ENCODE assay signal across 1 cellular context in the genomic region with DNA sequence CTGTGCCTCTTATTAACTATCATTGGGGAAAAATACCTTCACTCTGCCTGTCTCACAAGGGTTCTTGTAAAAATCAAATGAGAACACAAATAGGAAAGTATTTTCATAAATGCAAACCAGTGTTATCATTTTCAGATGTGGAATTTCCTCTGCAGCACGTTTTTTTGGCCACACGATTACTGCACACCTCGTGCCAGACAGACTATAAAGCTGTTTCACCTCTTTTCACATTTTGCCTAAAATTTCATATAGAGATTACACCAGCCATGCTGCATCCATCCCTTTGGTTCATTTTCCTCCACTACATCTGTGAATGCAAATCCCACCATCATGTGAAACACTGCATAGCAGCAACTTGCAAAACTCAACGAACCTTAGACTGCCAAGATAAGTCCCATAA.
TF ChIP-seq lines count a peak whose summit lies in the region.

No MANE protein-coding gene starts in this region.

TF ChIP-seq in WTC11, 78 proteins besides CTCF, POLR2A, EP300 and RAD21 (continued from another document):
- TF ChIP-seq, protein P1, sequence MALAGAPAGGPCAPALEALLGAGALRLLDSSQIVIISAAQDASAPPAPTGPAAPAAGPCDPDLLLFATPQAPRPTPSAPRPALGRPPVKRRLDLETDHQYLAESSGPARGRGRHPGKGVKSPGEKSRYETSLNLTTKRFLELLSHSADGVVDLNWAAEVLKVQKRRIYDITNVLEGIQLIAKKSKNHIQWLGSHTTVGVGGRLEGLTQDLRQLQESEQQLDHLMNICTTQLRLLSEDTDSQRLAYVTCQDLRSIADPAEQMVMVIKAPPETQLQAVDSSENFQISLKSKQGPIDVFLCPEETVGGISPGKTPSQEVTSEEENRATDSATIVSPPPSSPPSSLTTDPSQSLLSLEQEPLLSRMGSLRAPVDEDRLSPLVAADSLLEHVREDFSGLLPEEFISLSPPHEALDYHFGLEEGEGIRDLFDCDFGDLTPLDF (CRISPR knock-in tag; IDR thresholded peaks at IDR 0.05): no peak
- TF ChIP-seq NR3C1 (CRISPR knock-in tag; conservative IDR thresholded peaks at IDR 0.05; ENCODE audit: low read depth): no peak
- TF ChIP-seq GRHL2 (CRISPR knock-in tag; IDR thresholded peaks at IDR 0.05; ENCODE audit: insufficient replicate concordance, severe bottlenecking): no peak
- no peak for TF ChIP-seq SOX15 (CRISPR knock-in tag; IDR thresholded peaks at IDR 0.05)
- TF ChIP-seq, protein P2, sequence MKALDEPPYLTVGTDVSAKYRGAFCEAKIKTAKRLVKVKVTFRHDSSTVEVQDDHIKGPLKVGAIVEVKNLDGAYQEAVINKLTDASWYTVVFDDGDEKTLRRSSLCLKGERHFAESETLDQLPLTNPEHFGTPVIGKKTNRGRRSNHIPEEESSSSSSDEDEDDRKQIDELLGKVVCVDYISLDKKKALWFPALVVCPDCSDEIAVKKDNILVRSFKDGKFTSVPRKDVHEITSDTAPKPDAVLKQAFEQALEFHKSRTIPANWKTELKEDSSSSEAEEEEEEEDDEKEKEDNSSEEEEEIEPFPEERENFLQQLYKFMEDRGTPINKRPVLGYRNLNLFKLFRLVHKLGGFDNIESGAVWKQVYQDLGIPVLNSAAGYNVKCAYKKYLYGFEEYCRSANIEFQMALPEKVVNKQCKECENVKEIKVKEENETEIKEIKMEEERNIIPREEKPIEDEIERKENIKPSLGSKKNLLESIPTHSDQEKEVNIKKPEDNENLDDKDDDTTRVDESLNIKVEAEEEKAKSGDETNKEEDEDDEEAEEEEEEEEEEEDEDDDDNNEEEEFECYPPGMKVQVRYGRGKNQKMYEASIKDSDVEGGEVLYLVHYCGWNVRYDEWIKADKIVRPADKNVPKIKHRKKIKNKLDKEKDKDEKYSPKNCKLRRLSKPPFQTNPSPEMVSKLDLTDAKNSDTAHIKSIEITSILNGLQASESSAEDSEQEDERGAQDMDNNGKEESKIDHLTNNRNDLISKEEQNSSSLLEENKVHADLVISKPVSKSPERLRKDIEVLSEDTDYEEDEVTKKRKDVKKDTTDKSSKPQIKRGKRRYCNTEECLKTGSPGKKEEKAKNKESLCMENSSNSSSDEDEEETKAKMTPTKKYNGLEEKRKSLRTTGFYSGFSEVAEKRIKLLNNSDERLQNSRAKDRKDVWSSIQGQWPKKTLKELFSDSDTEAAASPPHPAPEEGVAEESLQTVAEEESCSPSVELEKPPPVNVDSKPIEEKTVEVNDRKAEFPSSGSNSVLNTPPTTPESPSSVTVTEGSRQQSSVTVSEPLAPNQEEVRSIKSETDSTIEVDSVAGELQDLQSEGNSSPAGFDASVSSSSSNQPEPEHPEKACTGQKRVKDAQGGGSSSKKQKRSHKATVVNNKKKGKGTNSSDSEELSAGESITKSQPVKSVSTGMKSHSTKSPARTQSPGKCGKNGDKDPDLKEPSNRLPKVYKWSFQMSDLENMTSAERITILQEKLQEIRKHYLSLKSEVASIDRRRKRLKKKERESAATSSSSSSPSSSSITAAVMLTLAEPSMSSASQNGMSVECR (CRISPR knock-in tag; IDR thresholded peaks at IDR 0.05; ENCODE audit: borderline replicate concordance): no peak
- TF ChIP-seq TCF7 (CRISPR knock-in tag; IDR thresholded peaks at IDR 0.05; ENCODE audit: low read depth): no peak
- no peak for TF ChIP-seq NR1H2 (CRISPR knock-in tag; IDR thresholded peaks at IDR 0.05)
- TF ChIP-seq, protein P3, sequence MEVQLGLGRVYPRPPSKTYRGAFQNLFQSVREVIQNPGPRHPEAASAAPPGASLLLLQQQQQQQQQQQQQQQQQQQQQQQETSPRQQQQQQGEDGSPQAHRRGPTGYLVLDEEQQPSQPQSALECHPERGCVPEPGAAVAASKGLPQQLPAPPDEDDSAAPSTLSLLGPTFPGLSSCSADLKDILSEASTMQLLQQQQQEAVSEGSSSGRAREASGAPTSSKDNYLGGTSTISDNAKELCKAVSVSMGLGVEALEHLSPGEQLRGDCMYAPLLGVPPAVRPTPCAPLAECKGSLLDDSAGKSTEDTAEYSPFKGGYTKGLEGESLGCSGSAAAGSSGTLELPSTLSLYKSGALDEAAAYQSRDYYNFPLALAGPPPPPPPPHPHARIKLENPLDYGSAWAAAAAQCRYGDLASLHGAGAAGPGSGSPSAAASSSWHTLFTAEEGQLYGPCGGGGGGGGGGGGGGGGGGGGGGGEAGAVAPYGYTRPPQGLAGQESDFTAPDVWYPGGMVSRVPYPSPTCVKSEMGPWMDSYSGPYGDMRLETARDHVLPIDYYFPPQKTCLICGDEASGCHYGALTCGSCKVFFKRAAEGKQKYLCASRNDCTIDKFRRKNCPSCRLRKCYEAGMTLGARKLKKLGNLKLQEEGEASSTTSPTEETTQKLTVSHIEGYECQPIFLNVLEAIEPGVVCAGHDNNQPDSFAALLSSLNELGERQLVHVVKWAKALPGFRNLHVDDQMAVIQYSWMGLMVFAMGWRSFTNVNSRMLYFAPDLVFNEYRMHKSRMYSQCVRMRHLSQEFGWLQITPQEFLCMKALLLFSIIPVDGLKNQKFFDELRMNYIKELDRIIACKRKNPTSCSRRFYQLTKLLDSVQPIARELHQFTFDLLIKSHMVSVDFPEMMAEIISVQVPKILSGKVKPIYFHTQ (CRISPR knock-in tag; IDR thresholded peaks at IDR 0.05): no peak
- TF ChIP-seq ZBTB21 (CRISPR knock-in tag; IDR thresholded peaks at IDR 0.05; ENCODE audit: borderline replicate concordance): no peak
- TF ChIP-seq ZNF396 (CRISPR knock-in tag; IDR thresholded peaks at IDR 0.05; ENCODE audit: borderline replicate concordance): no peak
TF ChIP-seq in WTC11: peak in this region for 0.
